ENCODE assay signal across 8 cellular contexts in genomic region chr12:82358200-82359114, GRCh38. TPM values are rescaled to one million over a fixed set of nuclear protein-coding genes. Genes with fewer than 3 reads are reported as not detected.
DNase-seq lines count a peak whose midpoint lies in the region; ATAC-seq and TF ChIP-seq lines count a peak whose summit lies in the region.

TSS of gene CCDC59 (minus strand) at chr12:82358387. CDS start at chr12:82358376, 11 bp downstream.
TSS of gene METTL25 (plus strand) at chr12:82358529. CDS start at chr12:82358566, 37 bp downstream.

- DNase-seq in AG08396 (ENCODE audit: low spot score): peak; percentile 91
- peak; percentile 91 for DNase-seq in NCI-H2196 treated with DMSO at 0.1 percent for 48 hours (lab: John Stamatoyannopoulos, UW; ENCODE audit: unreplicated experiment)
- DNase-seq in cardiac fibroblast (ENCODE audit: low read depth in 2 of 2): peak; percentile 99
- peak; percentile 97 to 98 (median 98) for DNase-seq in immature natural killer cell
- DNase-seq in smooth muscle cell of the brain vasculature (ENCODE audit: low read depth, low spot score): peak; percentile 93

- H3K27ac Mint-ChIP-seq in immature natural killer cell: peak within 1 kb of the TSS; percentile 98 to 99 (median 98)

- H3K4me3 ChIP-seq in WI38 (ENCODE audit: low read depth, low read length) (peak within 1 kb of the TSS; percentile 100), cardiac fibroblast (replicated peaks in 1 of 2; ENCODE audit: low read depth in 2 of 2, low read length in 2 of 2) (peak within 1 kb of the TSS; percentile 83 to 88)

- peaks cover 8 to 24% (median 15%) of the 10 kb centered on the region in 3 donors for H3K36me3 Mint-ChIP-seq in immature natural killer cell

- H3K4me1 Mint-ChIP-seq in immature natural killer cell: peaks cover 50 to 67% of the 10 kb centered on the region in 2 donors

- H3K4me3 Mint-ChIP-seq in immature natural killer cell: peak within 1 kb of the TSS; percentile 93 to 99 (median 95)

- TF ChIP-seq CTCF in WI38 (IDR thresholded peaks at IDR 0.05; ENCODE audit: low read depth, low read length) (peak; percentile 87), cardiac fibroblast (IDR thresholded peaks at IDR 0.05; ENCODE audit: low read depth, low read length) (peak; percentile 86)

- H3K27me3 Mint-ChIP-seq in immature natural killer cell (ENCODE audit: low read depth in 3 of 3): peaks cover 7 to 17% (median 9%) of the 10 kb centered on the region in 3 donors

- H3K9me3 Mint-ChIP-seq in immature natural killer cell: no peaks in the 10 kb centered on the region

- ATAC-seq in GM18873 (IDR thresholded peaks at IDR 0.05; ENCODE audit: low FRiP score, unreplicated experiment) (peak; percentile 96), HG03139 (IDR thresholded peaks at IDR 0.05; ENCODE audit: unreplicated experiment) (peak; percentile 94)

RNA-seq across cellular contexts. Expression of gene CCDC59, which starts in this region (rescaled TPM):
- 10 to 100 TPM; 74.4 to 94.0 (median 78.7) TPM for polyA plus RNA-seq in immature natural killer cell

RNA-seq across cellular contexts. Expression of gene METTL25, which starts in this region (rescaled TPM):
- polyA plus RNA-seq in immature natural killer cell: 10 to 100 TPM; 10.3 to 15.7 (median 12.7) TPM

Comparison
In these comparisons a context has a peak if more than half of its experiments do, and no peak if none do; other contexts are left out.
1. Peak in every context shown above with its lines: DNase-seq, ATAC-seq and H3K4me3 ChIP-seq.